In genomic region chr11:18665353-18665872, GRCh38 we compare ENCODE assay signal across 7 cellular contexts. TPM values are rescaled to one million over a fixed set of nuclear protein-coding genes. Genes with fewer than 3 reads are reported as not detected.
DNase-seq lines count a peak whose midpoint lies in the region; ATAC-seq and TF ChIP-seq lines count a peak whose summit lies in the region.
"Not testable (repeated sequence)": the region's sequence is repeated elsewhere in the genome, so short reads cannot be mapped to it uniquely, and the experiment has no call there.

No MANE protein-coding gene starts in this region.

- ATAC-seq in activated CD8-positive, alpha-beta T cell treated with anti-CD3 and anti-CD28 coated beads for 36 hours = peak; percentile 41
- ATAC-seq in activated T-cell treated with anti-CD3 and anti-CD28 coated beads, Interleukin-2, amount 50 U/mL, for 72 hours (replicated peaks in 1 of 2) = peak; percentile 44 to 46
- ATAC-seq in activated naive CD8-positive, alpha-beta T cell treated with anti-CD3 and anti-CD28 coated beads, Interleukin-2, amount 50 U/mL, for 24 hours = peak; percentile 37

- not testable (repeated sequence) for H3K36me3 ChIP-seq in CD8-positive, alpha-beta memory T cell (ENCODE audit: insufficient read depth, low read length); neural progenitor cell

- not testable (repeated sequence) for H2AFZ ChIP-seq in neural progenitor cell (replicated peaks)

- not testable (repeated sequence) for TF ChIP-seq CTCF in activated CD8-positive, alpha-beta T cell treated with anti-CD3 and anti-CD28 coated beads for 36 hours (IDR thresholded peaks at IDR 0.05); neural progenitor cell (IDR thresholded peaks at IDR 0.05)

- H3K27ac Mint-ChIP-seq in CD8-positive, alpha-beta memory T cell = peak overlapping the region in 7 of 8 donors; percentile 75 to 97 (median 91)
- peak overlapping the region; percentile 19 for H3K27ac Mint-ChIP-seq in T-helper 2 cell treated with Interferon-gamma antibody and Interleukin-4, amounts not matched to agents 5 μg/mL and 100 μg/mL, for 36 hours
- H3K27ac Mint-ChIP-seq in activated CD8-positive, alpha-beta T cell treated with anti-CD3 and anti-CD28 coated beads for 36 hours = peak overlapping the region; percentile 81
- peak overlapping the region; percentile 11 for H3K27ac Mint-ChIP-seq in activated T-cell treated with anti-CD3 and anti-CD28 coated beads, Interleukin-2, amount 50 U/mL, for 72 hours
- H3K27ac Mint-ChIP-seq in activated naive CD4-positive, alpha-beta T cell treated with anti-CD3 and anti-CD28 coated beads, Interleukin-2, amount 10 ng/mL, durations not matched to agents 7 days and 5 days = peak overlapping the region; percentile 61
- peak overlapping the region; percentile 60 for H3K27ac Mint-ChIP-seq in activated naive CD8-positive, alpha-beta T cell treated with anti-CD3 and anti-CD28 coated beads, Interleukin-2, amount 50 U/mL, for 24 hours
- H3K27ac Mint-ChIP-seq in neural progenitor cell = peak overlapping the region; percentile 3

- not testable (repeated sequence) for H3F3A ChIP-seq in neural progenitor cell (ENCODE audit: low read depth)

- CTCF ChIA-PET in CD8-positive, alpha-beta memory T cell (lab: Charles Lee) = not testable (repeated sequence)
- CTCF ChIA-PET in activated CD8-positive, alpha-beta T cell treated with anti-CD3 and anti-CD28 coated beads for 36 hours (lab: Charles Lee) = interaction anchor here (0.9 to 2.1 kb wide), 2 partner anchors 13 to 57 kb away, joined by 3 to 9 read pairs; no protein-coding TSS in a partner anchor
- CTCF ChIA-PET in activated naive CD4-positive, alpha-beta T cell treated with anti-CD3 and anti-CD28 coated beads, Interleukin-2, amount 10 ng/mL, durations not matched to agents 7 days and 5 days (lab: Charles Lee) = interaction anchor here (1.2 to 1.3 kb wide), 3 partner anchors 14 to 125 kb away, joined by 3 to 4 read pairs (median 3); no protein-coding TSS in a partner anchor

- H3K4me2 ChIP-seq in neural progenitor cell = not testable (repeated sequence)

- peak overlapping the region; percentile 52 to 93 (median 88) for H3K4me3 Mint-ChIP-seq in CD8-positive, alpha-beta memory T cell
- peak overlapping the region; percentile 10 for H3K4me3 Mint-ChIP-seq in T-helper 2 cell treated with Interferon-gamma antibody and Interleukin-4, amounts not matched to agents 5 μg/mL and 100 μg/mL, for 36 hours
- peak overlapping the region; percentile 53 for H3K4me3 Mint-ChIP-seq in activated CD8-positive, alpha-beta T cell treated with anti-CD3 and anti-CD28 coated beads for 36 hours
- peak overlapping the region; percentile 8 to 49 for H3K4me3 Mint-ChIP-seq in activated T-cell treated with anti-CD3 and anti-CD28 coated beads, Interleukin-2, amount 50 U/mL, for 72 hours
- H3K4me3 Mint-ChIP-seq in activated naive CD4-positive, alpha-beta T cell treated with anti-CD3 and anti-CD28 coated beads, Interleukin-2, amount 10 ng/mL, durations not matched to agents 7 days and 5 days = peak overlapping the region; percentile 2
- H3K4me3 Mint-ChIP-seq in activated naive CD8-positive, alpha-beta T cell treated with anti-CD3 and anti-CD28 coated beads, Interleukin-2, amount 50 U/mL, for 24 hours = peak overlapping the region; percentile 40
- not testable (repeated sequence) for H3K4me3 Mint-ChIP-seq in neural progenitor cell

- peaks cover 25 to 35% (median 31%) of the 10 kb centered on the region in 3 donors for H3K4me1 Mint-ChIP-seq in CD8-positive, alpha-beta memory T cell
- H3K4me1 Mint-ChIP-seq in T-helper 2 cell treated with Interferon-gamma antibody and Interleukin-4, amounts not matched to agents 5 μg/mL and 100 μg/mL, for 36 hours (ENCODE audit: low read depth) = peaks cover 25% of the 10 kb centered on the region
- H3K4me1 Mint-ChIP-seq in activated CD8-positive, alpha-beta T cell treated with anti-CD3 and anti-CD28 coated beads for 36 hours (ENCODE audit: low read depth) = peaks cover 27% of the 10 kb centered on the region
- H3K4me1 Mint-ChIP-seq in activated T-cell treated with anti-CD3 and anti-CD28 coated beads, Interleukin-2, amount 50 U/mL, for 72 hours (ENCODE audit: low read depth) = peaks cover 32% of the 10 kb centered on the region
- H3K4me1 Mint-ChIP-seq in activated naive CD4-positive, alpha-beta T cell treated with anti-CD3 and anti-CD28 coated beads, Interleukin-2, amount 10 ng/mL, durations not matched to agents 7 days and 5 days = peaks cover 37% of the 10 kb centered on the region
- peaks cover 47% of the 10 kb centered on the region for H3K4me1 Mint-ChIP-seq in activated naive CD8-positive, alpha-beta T cell treated with anti-CD3 and anti-CD28 coated beads, Interleukin-2, amount 50 U/mL, for 24 hours
- not testable (repeated sequence) for H3K4me1 Mint-ChIP-seq in neural progenitor cell

- not testable (repeated sequence) for H3K79me2 ChIP-seq in neural progenitor cell (ENCODE audit: low read depth)

- POLR2A ChIA-PET in CD8-positive, alpha-beta memory T cell (lab: Charles Lee) = not testable (repeated sequence)
- POLR2A ChIA-PET in activated CD8-positive, alpha-beta T cell treated with anti-CD3 and anti-CD28 coated beads for 36 hours (lab: Charles Lee) = interaction anchor here (0.6 to 1.4 kb wide), 2 partner anchors 31 to 34 kb away, joined by 3 to 4 read pairs; partner anchors contain the start of gene SPTY2D1

- not testable (repeated sequence) for H3K9me3 ChIP-seq in CD8-positive, alpha-beta memory T cell (ENCODE audit: low read length); neural progenitor cell (ENCODE audit: low read depth)

- intact Hi-C loops in activated CD8-positive, alpha-beta T cell treated with anti-CD3 and anti-CD28 coated beads for 36 hours (cut with micrococcal nuclease) = not testable (repeated sequence)

- not testable (repeated sequence) for H3K27me3 ChIP-seq in CD8-positive, alpha-beta memory T cell (ENCODE audit: insufficient read depth, low read length, poor library complexity, severe bottlenecking); neural progenitor cell

- not testable (repeated sequence) for H3K27me3 Mint-ChIP-seq in CD8-positive, alpha-beta memory T cell; activated CD8-positive, alpha-beta T cell treated with anti-CD3 and anti-CD28 coated beads for 36 hours; activated T-cell treated with anti-CD3 and anti-CD28 coated beads, Interleukin-2, amount 50 U/mL, for 72 hours (ENCODE audit: low read depth); activated naive CD8-positive, alpha-beta T cell treated with anti-CD3 and anti-CD28 coated beads, Interleukin-2, amount 50 U/mL, for 24 hours; neural progenitor cell (ENCODE audit: insufficient read depth, low read depth)
- H3K27me3 Mint-ChIP-seq in T-helper 2 cell treated with Interferon-gamma antibody and Interleukin-4, amounts not matched to agents 5 μg/mL and 100 μg/mL, for 36 hours (ENCODE audit: low read depth) = peaks cover 24% of the 10 kb centered on the region
- peaks cover 19% of the 10 kb centered on the region for H3K27me3 Mint-ChIP-seq in activated naive CD4-positive, alpha-beta T cell treated with anti-CD3 and anti-CD28 coated beads, Interleukin-2, amount 10 ng/mL, durations not matched to agents 7 days and 5 days

- not testable (repeated sequence) for H3K9ac ChIP-seq in neural progenitor cell

- H3K36me3 Mint-ChIP-seq in CD8-positive, alpha-beta memory T cell; T-helper 2 cell treated with Interferon-gamma antibody and Interleukin-4, amounts not matched to agents 5 μg/mL and 100 μg/mL, for 36 hours (ENCODE audit: low read depth); activated CD8-positive, alpha-beta T cell treated with anti-CD3 and anti-CD28 coated beads for 36 hours (ENCODE audit: low read depth); activated T-cell treated with anti-CD3 and anti-CD28 coated beads, Interleukin-2, amount 50 U/mL, for 72 hours (ENCODE audit: insufficient read depth in 2 of 2); activated naive CD4-positive, alpha-beta T cell treated with anti-CD3 and anti-CD28 coated beads, Interleukin-2, amount 10 ng/mL, durations not matched to agents 7 days and 5 days; activated naive CD8-positive, alpha-beta T cell treated with anti-CD3 and anti-CD28 coated beads, Interleukin-2, amount 50 U/mL, for 24 hours (ENCODE audit: low read depth); neural progenitor cell: not testable (repeated sequence)

- not testable (repeated sequence) for H4K20me1 ChIP-seq in neural progenitor cell (ENCODE audit: low read depth)

- peaks cover 10% of the 10 kb centered on the region for H3K4me1 ChIP-seq in CD8-positive, alpha-beta memory T cell (ENCODE audit: insufficient read depth, low read length)
- H3K4me1 ChIP-seq in neural progenitor cell = not testable (repeated sequence)

- DNase-seq in CD8-positive, alpha-beta memory T cell; T-helper 2 cell treated with Interferon-gamma antibody and Interleukin-4, amounts not matched to agents 5 μg/mL and 100 μg/mL, for 36 hours (ENCODE audit: low spot score); activated CD8-positive, alpha-beta T cell treated with anti-CD3 and anti-CD28 coated beads for 36 hours; activated T-cell treated with anti-CD3 and anti-CD28 coated beads, Interleukin-2, amount 50 U/mL, for 72 hours; activated naive CD4-positive, alpha-beta T cell treated with anti-CD3 and anti-CD28 coated beads, Interleukin-2, amount 10 ng/mL, durations not matched to agents 7 days and 5 days; activated naive CD8-positive, alpha-beta T cell treated with anti-CD3 and anti-CD28 coated beads, Interleukin-2, amount 50 U/mL, for 24 hours; neural progenitor cell (ENCODE audit: low spot score): not testable (repeated sequence)

- H3K4me3 ChIP-seq in CD8-positive, alpha-beta memory T cell (ENCODE audit: low read length); neural progenitor cell: not testable (repeated sequence)

- H3K9me3 Mint-ChIP-seq in CD8-positive, alpha-beta memory T cell; T-helper 2 cell treated with Interferon-gamma antibody and Interleukin-4, amounts not matched to agents 5 μg/mL and 100 μg/mL, for 36 hours; activated CD8-positive, alpha-beta T cell treated with anti-CD3 and anti-CD28 coated beads for 36 hours; activated T-cell treated with anti-CD3 and anti-CD28 coated beads, Interleukin-2, amount 50 U/mL, for 72 hours; activated naive CD4-positive, alpha-beta T cell treated with anti-CD3 and anti-CD28 coated beads, Interleukin-2, amount 10 ng/mL, durations not matched to agents 7 days and 5 days; activated naive CD8-positive, alpha-beta T cell treated with anti-CD3 and anti-CD28 coated beads, Interleukin-2, amount 50 U/mL, for 24 hours; neural progenitor cell: not testable (repeated sequence)

- H3K27ac ChIP-seq in CD8-positive, alpha-beta memory T cell (ENCODE audit: low read depth, low read length); neural progenitor cell: not testable (repeated sequence)

RNA-seq across cellular contexts. Expression of gene SPTY2D1, which starts 31.3 kb away (rescaled TPM):
- 10 to 100 TPM; 23.7 to 27.3 TPM for total RNA-seq in CD8-positive, alpha-beta memory T cell
- polyA plus RNA-seq in CD8-positive, alpha-beta memory T cell = 10.6 TPM
- 10 to 100 TPM; 21.3 TPM for total RNA-seq in activated CD8-positive, alpha-beta T cell treated with anti-CD3 and anti-CD28 coated beads for 36 hours
- 10 to 100 TPM; 23.1 to 25.3 TPM for total RNA-seq in activated T-cell treated with anti-CD3 and anti-CD28 coated beads, Interleukin-2, amount 50 U/mL, for 72 hours
- 10.8 and 12.3 TPM in 2 replicates for total RNA-seq in neural progenitor cell (ENCODE audit: low replicate concordance)

RNA-seq across cellular contexts. Expression of gene TMEM86A, which starts 33.2 kb away (rescaled TPM):
- total RNA-seq in CD8-positive, alpha-beta memory T cell = 1 to 10 TPM; 1.0 to 1.3 TPM
- 0.54 TPM for polyA plus RNA-seq in CD8-positive, alpha-beta memory T cell
- total RNA-seq in activated CD8-positive, alpha-beta T cell treated with anti-CD3 and anti-CD28 coated beads for 36 hours = under 1 TPM; 0.11 to 0.34 TPM
- 1 to 10 TPM; 1.0 to 1.8 TPM for total RNA-seq in activated T-cell treated with anti-CD3 and anti-CD28 coated beads, Interleukin-2, amount 50 U/mL, for 72 hours
- 0.87 TPM in 1 of 2 replicates, not detected in the other for total RNA-seq in neural progenitor cell (ENCODE audit: low replicate concordance)

Comparison
In these comparisons a context has a peak if more than half of its experiments do, and no peak if none do; other contexts are left out.
1. H3K27ac Mint-ChIP-seq: peak in every context shown above with its lines; median percentile 91 in CD8-positive, alpha-beta memory T cell; 81 in activated CD8-positive, alpha-beta T cell treated with anti-CD3 and anti-CD28 coated beads for 36 hours; 61 in activated naive CD4-positive, alpha-beta T cell treated with anti-CD3 and anti-CD28 coated beads, Interleukin-2, amount 10 ng/mL, durations not matched to agents 7 days and 5 days; 60 in activated naive CD8-positive, alpha-beta T cell treated with anti-CD3 and anti-CD28 coated beads, Interleukin-2, amount 50 U/mL, for 24 hours; 19 in T-helper 2 cell treated with Interferon-gamma antibody and Interleukin-4, amounts not matched to agents 5 μg/mL and 100 μg/mL, for 36 hours; 11 in activated T-cell treated with anti-CD3 and anti-CD28 coated beads, Interleukin-2, amount 50 U/mL, for 72 hours; 3 in neural progenitor cell.